ENCODE assay signal across 8 cellular contexts in the genomic region with DNA sequence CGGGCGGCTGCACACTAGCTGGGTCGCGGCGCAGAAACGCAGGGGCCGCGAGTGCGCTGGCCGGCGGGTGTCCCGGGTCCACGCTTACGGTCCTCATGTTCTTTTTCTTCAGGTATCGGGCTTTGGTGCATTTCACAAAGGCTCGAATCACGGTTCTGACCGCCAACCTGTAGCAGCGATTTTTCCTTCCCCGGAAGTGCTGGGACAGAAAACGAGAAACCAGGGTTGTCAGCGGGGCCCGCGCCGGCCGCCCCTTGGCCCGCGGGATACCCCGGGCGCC. TPM values are rescaled to one million over a fixed set of nuclear protein-coding genes. Genes with fewer than 3 reads are reported as not detected.
DNase-seq lines count a peak whose midpoint lies in the region; ATAC-seq and TF ChIP-seq lines count a peak whose summit lies in the region.

No MANE protein-coding gene starts in this region.

- H3K27ac ChIP-seq in CD4-positive, CD25-positive, alpha-beta regulatory T cell (ENCODE audit: insufficient read depth, low read length, poor library complexity, severe bottlenecking): peak overlapping the region; percentile 89

- TF ChIP-seq CTCF in MCF 10A (IDR thresholded peaks at IDR 0.05; ENCODE audit: unreplicated experiment) (no peak), mesothelial cell of epicardium (IDR thresholded peaks at IDR 0.05; ENCODE audit: unreplicated experiment) (no peak)

- H3K36me3 ChIP-seq in CD4-positive, CD25-positive, alpha-beta regulatory T cell (ENCODE audit: control insufficient read depth, insufficient read depth, low read length): peaks cover 26% of the 10 kb centered on the region

- H3K4me1 ChIP-seq in CD4-positive, CD25-positive, alpha-beta regulatory T cell (ENCODE audit: control insufficient read depth, insufficient read depth, low read length, poor library complexity, severe bottlenecking): peaks cover 20% of the 10 kb centered on the region

- H3K4me3 Mint-ChIP-seq in CD4-positive, CD25-positive, alpha-beta regulatory T cell: peak overlapping the region; percentile 92 to 96 (median 95)
- H3K4me3 Mint-ChIP-seq in MCF 10A (ENCODE audit: unreplicated experiment) (peak overlapping the region; percentile 83), mesothelial cell of epicardium (peak overlapping the region; percentile 92)

- no peak for DNase-seq in CD4-positive, CD25-positive, alpha-beta regulatory T cell
- DNase-seq in MCF 10A (ENCODE audit: unreplicated experiment): no peak
- DNase-seq in mesothelial cell of epicardium (ENCODE audit: low spot score in 2 of 2, unreplicated experiment in 2 of 2): no peak
- DNase-seq in SIG-M5 treated with dmso at 0.1 percent for 504 hours (lab: John Stamatoyannopoulos, UW; ENCODE audit: unreplicated experiment): no peak
- no peak for DNase-seq in effector CD4-positive, alpha-beta T cell

- CTCF ChIA-PET in MCF 10A (lab: Yijun Ruan, JAX): no interaction called here

- peaks cover 0 to 59% (median 15%) of the 10 kb centered on the region in 4 donors for H3K4me1 Mint-ChIP-seq in CD4-positive, CD25-positive, alpha-beta regulatory T cell
- H3K4me1 Mint-ChIP-seq in MCF 10A (ENCODE audit: insufficient read depth, unreplicated experiment): peaks cover 13% of the 10 kb centered on the region
- peaks cover 28% of the 10 kb centered on the region for H3K4me1 Mint-ChIP-seq in mesothelial cell of epicardium

- no peaks in the 10 kb centered on the region for H3K27me3 ChIP-seq in CD4-positive, CD25-positive, alpha-beta regulatory T cell (ENCODE audit: control insufficient read depth, insufficient read depth, low read length)

- peaks cover 18% of the 10 kb centered on the region for H3K36me3 Mint-ChIP-seq in CD4-positive, CD25-positive, alpha-beta regulatory T cell
- peaks cover 80% of the 10 kb centered on the region for H3K36me3 Mint-ChIP-seq in MCF 10A (ENCODE audit: insufficient read depth, unreplicated experiment)
- H3K36me3 Mint-ChIP-seq in mesothelial cell of epicardium: peaks cover 23% of the 10 kb centered on the region

- peak overlapping the region; percentile 64 for H3K4me3 ChIP-seq in CD4-positive, CD25-positive, alpha-beta regulatory T cell (ENCODE audit: low read depth, low read length)

- no peak for ATAC-seq in CD4-positive, CD25-positive, alpha-beta regulatory T cell (ENCODE audit: low read depth in 2 of 2)
- peak; percentile 7 for ATAC-seq in HG03280 (IDR thresholded peaks at IDR 0.05; ENCODE audit: unreplicated experiment)
- no peak for ATAC-seq in HG02571 (IDR thresholded peaks at IDR 0.05; ENCODE audit: unreplicated experiment)
- no peak for ATAC-seq in GM21528 (IDR thresholded peaks at IDR 0.05; ENCODE audit: low FRiP score, unreplicated experiment)

- peak overlapping the region in 2 of 3 donors; percentile 86 to 97 for H3K27ac Mint-ChIP-seq in CD4-positive, CD25-positive, alpha-beta regulatory T cell
- H3K27ac Mint-ChIP-seq in MCF 10A (ENCODE audit: low read depth, unreplicated experiment) (peak overlapping the region; percentile 94), mesothelial cell of epicardium (peak overlapping the region; percentile 90)

- no peaks in the 10 kb centered on the region for H3K27me3 Mint-ChIP-seq in CD4-positive, CD25-positive, alpha-beta regulatory T cell
- H3K27me3 Mint-ChIP-seq in MCF 10A (ENCODE audit: insufficient read depth, unreplicated experiment) (no peaks in the 10 kb centered on the region), mesothelial cell of epicardium (ENCODE audit: low read depth) (no peaks in the 10 kb centered on the region)

- POLR2A ChIA-PET in MCF 10A (lab: Yijun Ruan, JAX): interaction anchor here (0.7 to 3.4 kb wide), 10 partner anchors 8 to 394 kb away, joined by 3 to 40 read pairs (median 4); partner anchors contain the start of genes ANKRD65, AURKAIP1, CCNL2 and ISG15

- H3K9me3 Mint-ChIP-seq in CD4-positive, CD25-positive, alpha-beta regulatory T cell: no peaks in the 10 kb centered on the region
- no peaks in the 10 kb centered on the region for H3K9me3 Mint-ChIP-seq in MCF 10A (ENCODE audit: unreplicated experiment)
- no peaks in the 10 kb centered on the region for H3K9me3 Mint-ChIP-seq in mesothelial cell of epicardium

- intact Hi-C loops in MCF 10A (cut with micrococcal nuclease): loop anchor here (10.0 kb wide), 1 partner anchor 98 kb away; no protein-coding TSS in a partner anchor

- H3K9me3 ChIP-seq in CD4-positive, CD25-positive, alpha-beta regulatory T cell (ENCODE audit: control insufficient read depth in 2 of 2, low read length in 2 of 2): no peaks in the 10 kb centered on the region

- BruUV-seq in MCF 10A (replicated peaks; lab: Mats Ljungman, UMichigan): no TSS peak

RNA-seq across cellular contexts. Expression of gene MRPL20, which starts 0.3 kb away (rescaled TPM):
- total RNA-seq in CD4-positive, CD25-positive, alpha-beta regulatory T cell: 83.4 TPM
- polyA plus RNA-seq in CD4-positive, CD25-positive, alpha-beta regulatory T cell: 100 to 1,000 TPM; 162 to 188 (median 178) TPM
- total RNA-seq in MCF 10A (2022) (131 and 137 TPM in 2 replicates), mesothelial cell of epicardium (87.9 to 98.2 TPM (median 94.7 TPM) in 3 replicates)

RNA-seq across cellular contexts. Expression of gene CCNL2, which starts 7.6 kb away (rescaled TPM):
- 287 TPM for total RNA-seq in CD4-positive, CD25-positive, alpha-beta regulatory T cell
- polyA plus RNA-seq in CD4-positive, CD25-positive, alpha-beta regulatory T cell: 10 to 100 TPM; 17.6 to 24.6 (median 21.4) TPM
- total RNA-seq in MCF 10A (2022) (230 and 248 TPM in 2 replicates), mesothelial cell of epicardium (396 to 423 TPM (median 405 TPM) in 3 replicates)

RNA-seq across cellular contexts. Expression of gene ANKRD65, which starts 14.3 kb away (rescaled TPM):
- not detected for total RNA-seq in CD4-positive, CD25-positive, alpha-beta regulatory T cell
- under 1 TPM in 1 of 4 donors, not detected in 3; 0.14 TPM for polyA plus RNA-seq in CD4-positive, CD25-positive, alpha-beta regulatory T cell
- total RNA-seq in MCF 10A (2022) (0.86 and 1.4 TPM in 2 replicates), mesothelial cell of epicardium (10.9 to 12.3 TPM (median 11.3 TPM) in 3 replicates)

RNA-seq across cellular contexts. Expression of gene VWA1, which starts 28.7 kb away (rescaled TPM):
- not detected for total RNA-seq in CD4-positive, CD25-positive, alpha-beta regulatory T cell
- not detected for polyA plus RNA-seq in CD4-positive, CD25-positive, alpha-beta regulatory T cell
- total RNA-seq in MCF 10A (2022) (0.37 and 0.54 TPM in 2 replicates), mesothelial cell of epicardium (57.0 to 59.1 TPM (median 57.7 TPM) in 3 replicates)

RNA-seq across cellular contexts. Expression of gene AURKAIP1, which starts 31.8 kb away (rescaled TPM):
- total RNA-seq in CD4-positive, CD25-positive, alpha-beta regulatory T cell: 76.0 TPM
- 100 to 1,000 TPM; 145 to 190 (median 164) TPM for polyA plus RNA-seq in CD4-positive, CD25-positive, alpha-beta regulatory T cell
- total RNA-seq in MCF 10A (2022) (120 and 148 TPM in 2 replicates), mesothelial cell of epicardium (75.5 to 78.6 TPM (median 78.3 TPM) in 3 replicates)
